1 cellular context compared by ENCODE assay signal in the genomic region with DNA sequence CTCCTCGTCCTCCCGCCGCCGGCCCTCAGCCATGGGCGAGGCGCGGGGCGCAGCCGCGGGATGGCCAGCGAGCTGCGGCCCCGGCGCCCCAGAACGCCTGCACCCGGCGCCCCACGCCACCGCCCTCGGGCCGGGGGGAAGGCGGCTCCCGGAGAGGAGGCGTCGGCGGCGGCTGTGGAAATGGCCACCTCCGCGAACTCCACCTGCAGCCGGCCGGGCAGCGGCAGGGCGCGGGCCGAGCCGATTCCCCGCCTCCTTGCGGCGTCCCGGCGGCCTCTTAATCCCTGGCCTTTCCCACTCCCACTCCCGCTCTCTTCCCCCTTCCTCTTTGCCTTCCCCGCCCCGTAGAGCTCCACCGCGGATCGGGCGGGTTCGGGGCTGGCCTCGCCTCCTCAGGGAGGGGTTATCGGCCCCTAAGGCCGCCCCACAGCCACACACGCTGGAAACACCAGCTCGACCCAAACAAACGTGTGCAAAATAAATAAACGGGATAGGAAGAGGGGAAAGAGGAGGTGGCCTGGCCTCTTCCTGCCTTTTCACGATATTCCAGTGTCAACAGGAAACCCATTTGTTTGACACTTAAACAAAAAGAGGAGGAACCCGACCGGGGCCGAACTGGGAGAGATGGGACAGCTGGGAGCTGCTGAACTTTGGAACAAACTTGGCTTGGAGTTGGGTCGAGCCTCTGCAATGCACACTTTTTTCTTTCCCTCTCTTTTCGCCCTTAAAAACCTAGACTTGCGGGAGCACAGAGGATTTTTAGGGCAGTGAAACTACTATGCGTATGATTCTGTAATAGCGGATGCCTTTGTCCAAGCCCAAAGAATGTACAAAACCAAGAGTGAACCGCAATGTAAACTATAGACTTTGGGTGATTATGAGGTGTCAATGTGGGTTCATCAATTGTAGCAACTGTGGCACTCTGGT.
A peak's percentile ranks its signal among the peaks of the same experiment; 100 is the strongest.
TF ChIP-seq lines count a peak whose summit lies in the region.

A gene with protein sequence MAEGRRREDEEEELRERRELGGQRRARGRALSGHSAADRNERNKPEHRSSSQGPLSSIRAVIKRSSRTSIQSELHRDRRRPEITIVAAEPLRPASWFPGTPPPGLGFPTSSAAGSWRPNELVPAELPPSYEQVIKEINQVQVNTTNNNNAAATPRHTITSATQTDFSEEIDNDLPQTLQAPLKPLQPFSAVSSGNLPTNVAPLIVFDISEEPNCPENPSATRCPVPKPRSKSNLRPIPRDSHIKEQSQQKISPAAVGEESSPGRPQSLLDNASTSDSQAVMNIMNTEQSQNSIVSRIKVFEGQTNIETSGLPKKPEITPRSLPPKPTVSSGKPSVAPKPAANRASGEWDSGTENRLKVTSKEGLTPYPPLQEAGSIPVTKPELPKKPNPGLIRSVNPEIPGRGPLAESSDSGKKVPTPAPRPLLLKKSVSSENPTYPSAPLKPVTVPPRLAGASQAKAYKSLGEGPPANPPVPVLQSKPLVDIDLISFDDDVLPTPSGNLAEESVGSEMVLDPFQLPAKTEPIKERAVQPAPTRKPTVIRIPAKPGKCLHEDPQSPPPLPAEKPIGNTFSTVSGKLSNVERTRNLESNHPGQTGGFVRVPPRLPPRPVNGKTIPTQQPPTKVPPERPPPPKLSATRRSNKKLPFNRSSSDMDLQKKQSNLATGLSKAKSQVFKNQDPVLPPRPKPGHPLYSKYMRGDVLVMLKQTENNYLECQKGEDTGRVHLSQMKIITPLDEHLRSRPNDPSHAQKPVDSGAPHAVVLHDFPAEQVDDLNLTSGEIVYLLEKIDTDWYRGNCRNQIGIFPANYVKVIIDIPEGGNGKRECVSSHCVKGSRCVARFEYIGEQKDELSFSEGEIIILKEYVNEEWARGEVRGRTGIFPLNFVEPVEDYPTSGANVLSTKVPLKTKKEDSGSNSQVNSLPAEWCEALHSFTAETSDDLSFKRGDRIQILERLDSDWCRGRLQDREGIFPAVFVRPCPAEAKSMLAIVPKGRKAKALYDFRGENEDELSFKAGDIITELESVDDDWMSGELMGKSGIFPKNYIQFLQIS (minus strand): TSS at position 286 of the 927 bp plus-strand sequence. CDS start 253 bp downstream, at position 33.

TF ChIP-seq in HepG2, 621 proteins besides CTCF, POLR2A, EP300 and RAD21 (continued from another document and continues in another):
- no peak for TF ChIP-seq PRDM10 (CRISPR knock-in tag; IDR thresholded peaks at IDR 0.05; ENCODE audit: low read depth)
- TF ChIP-seq MAZ (IDR thresholded peaks at IDR 0.05; ENCODE audit: borderline replicate concordance, low read depth, low read length): peak; percentile 84; the same call in 1 of the 2 replicates
- peak; percentile 73 for TF ChIP-seq MAZ (CRISPR knock-in tag; IDR thresholded peaks at IDR 0.05; ENCODE audit: low read depth)
- TF ChIP-seq TOPORS (CRISPR knock-in tag; IDR thresholded peaks at IDR 0.05): 0 out of 2 replicates have a peak, but pooled peaks have one; percentile 28
- TF ChIP-seq NCOA2 (CRISPR knock-in tag; IDR thresholded peaks at IDR 0.05): peak; percentile 93
- peak; percentile 72; the same call in 1 of the 2 replicates for TF ChIP-seq HOXA3 (CRISPR knock-in tag; IDR thresholded peaks at IDR 0.05)
- no peak for TF ChIP-seq ZNF296 (CRISPR knock-in tag; conservative IDR thresholded peaks at IDR 0.05)
- TF ChIP-seq ZNF143 (CRISPR knock-in tag; IDR thresholded peaks at IDR 0.05): peak; percentile 47; the same call in 1 of the 2 replicates
- TF ChIP-seq ZGPAT (CRISPR knock-in tag; IDR thresholded peaks at IDR 0.05): peak; percentile 94
- peak; percentile 92; the same call in 1 of the 2 replicates for TF ChIP-seq ZMYM2 (CRISPR knock-in tag; IDR thresholded peaks at IDR 0.05)
- peak; percentile 66; the same call in 1 of the 2 replicates for TF ChIP-seq CHD4 (IDR thresholded peaks at IDR 0.05; ENCODE audit: borderline replicate concordance, low read length)
- peak; percentile 89 for TF ChIP-seq ZMYM4 (CRISPR knock-in tag; IDR thresholded peaks at IDR 0.05)
- TF ChIP-seq ZNF280D (CRISPR knock-in tag; IDR thresholded peaks at IDR 0.05): peak; percentile 56; the same call in 1 of the 2 replicates
- TF ChIP-seq IRF9 (CRISPR knock-in tag; IDR thresholded peaks at IDR 0.05; ENCODE audit: borderline replicate concordance): no peak; the same call in 1 of the 2 replicates
- TF ChIP-seq MLX (CRISPR knock-in tag; IDR thresholded peaks at IDR 0.05): peak; percentile 91
- TF ChIP-seq ZNF839 (CRISPR knock-in tag; IDR thresholded peaks at IDR 0.05; ENCODE audit: borderline replicate concordance): no peak
- TF ChIP-seq HMG20A (CRISPR knock-in tag; IDR thresholded peaks at IDR 0.05; ENCODE audit: borderline replicate concordance): peak; percentile 82; the same call in 1 of the 2 replicates
- TF ChIP-seq DBP (CRISPR knock-in tag; IDR thresholded peaks at IDR 0.05; ENCODE audit: not compliant biosample characterization): no peak
- peak; percentile 95 for TF ChIP-seq ZNF644 (CRISPR knock-in tag; IDR thresholded peaks at IDR 0.05; ENCODE audit: low read depth)
- TF ChIP-seq ZNF414 (CRISPR knock-in tag; IDR thresholded peaks at IDR 0.05): 0 out of 2 replicates have a peak, but pooled peaks have one; percentile 44
- peak; percentile 70; the same call in 1 of the 2 replicates for TF ChIP-seq SP4 (CRISPR knock-in tag; IDR thresholded peaks at IDR 0.05)
- TF ChIP-seq MAFG (CRISPR knock-in tag; IDR thresholded peaks at IDR 0.05): no peak
- TF ChIP-seq, protein P1, sequence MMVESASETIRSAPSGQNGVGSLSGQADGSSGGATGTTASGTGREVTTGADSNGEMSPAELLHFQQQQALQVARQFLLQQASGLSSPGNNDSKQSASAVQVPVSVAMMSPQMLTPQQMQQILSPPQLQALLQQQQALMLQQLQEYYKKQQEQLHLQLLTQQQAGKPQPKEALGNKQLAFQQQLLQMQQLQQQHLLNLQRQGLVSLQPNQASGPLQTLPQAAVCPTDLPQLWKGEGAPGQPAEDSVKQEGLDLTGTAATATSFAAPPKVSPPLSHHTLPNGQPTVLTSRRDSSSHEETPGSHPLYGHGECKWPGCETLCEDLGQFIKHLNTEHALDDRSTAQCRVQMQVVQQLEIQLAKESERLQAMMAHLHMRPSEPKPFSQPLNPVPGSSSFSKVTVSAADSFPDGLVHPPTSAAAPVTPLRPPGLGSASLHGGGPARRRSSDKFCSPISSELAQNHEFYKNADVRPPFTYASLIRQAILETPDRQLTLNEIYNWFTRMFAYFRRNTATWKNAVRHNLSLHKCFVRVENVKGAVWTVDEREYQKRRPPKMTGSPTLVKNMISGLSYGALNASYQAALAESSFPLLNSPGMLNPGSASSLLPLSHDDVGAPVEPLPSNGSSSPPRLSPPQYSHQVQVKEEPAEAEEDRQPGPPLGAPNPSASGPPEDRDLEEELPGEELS (CRISPR knock-in tag; IDR thresholded peaks at IDR 0.05): peak; percentile 98
- peak; percentile 76 for TF ChIP-seq ZSCAN29 (CRISPR knock-in tag; conservative IDR thresholded peaks at IDR 0.05)
- peak; percentile 36; the same call in 1 of the 2 replicates for TF ChIP-seq KLF12 (CRISPR knock-in tag; IDR thresholded peaks at IDR 0.05; ENCODE audit: borderline replicate concordance)
- TF ChIP-seq THRA (CRISPR knock-in tag; IDR thresholded peaks at IDR 0.05; ENCODE audit: borderline replicate concordance): peak; percentile 81; the same call in 1 of the 2 replicates
- TF ChIP-seq, protein P2, sequence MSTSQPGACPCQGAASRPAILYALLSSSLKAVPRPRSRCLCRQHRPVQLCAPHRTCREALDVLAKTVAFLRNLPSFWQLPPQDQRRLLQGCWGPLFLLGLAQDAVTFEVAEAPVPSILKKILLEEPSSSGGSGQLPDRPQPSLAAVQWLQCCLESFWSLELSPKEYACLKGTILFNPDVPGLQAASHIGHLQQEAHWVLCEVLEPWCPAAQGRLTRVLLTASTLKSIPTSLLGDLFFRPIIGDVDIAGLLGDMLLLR (CRISPR knock-in tag; IDR thresholded peaks at IDR 0.05): 0 out of 2 replicates have a peak, but pooled peaks have one; percentile 59
- TF ChIP-seq MEF2D (CRISPR knock-in tag; IDR thresholded peaks at IDR 0.05): peak; percentile 91
- TF ChIP-seq SKI (IDR thresholded peaks at IDR 0.05; ENCODE audit: partially characterized antibody): no peak
